Comparison of ENCODE assay signal across 26 cellular contexts in the genomic region with DNA sequence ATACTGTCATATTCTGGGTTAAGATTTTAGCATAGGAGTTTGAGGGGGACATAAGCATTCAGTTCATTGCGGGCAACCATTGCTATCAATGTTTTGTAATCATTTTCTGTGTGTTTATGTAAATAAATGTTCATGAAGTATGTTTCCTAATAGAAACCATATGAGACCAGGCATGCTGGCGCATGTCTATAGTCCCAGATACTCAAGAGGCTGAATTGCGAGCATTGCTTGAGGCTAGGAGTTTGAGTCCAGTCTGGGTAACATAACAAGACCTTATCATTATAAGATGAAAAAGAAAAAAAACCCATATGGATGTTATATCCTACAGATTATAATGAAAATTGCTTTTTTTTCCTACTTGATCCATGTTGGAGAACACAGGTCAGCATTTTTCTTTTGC.
"Had no signal": no experiment of that assay in that cellular context is flagged by ENCODE, and none has a peak within 500 bp of the region (broad histone marks: within the 10 kb centered on the region; RNA-seq: fewer than 3 reads in every experiment).

No MANE protein-coding gene starts in this region.

- H3K27me3 Mint-ChIP-seq: dendritic cell treated with granulocyte-macrophage colony-stimulating factor and Interleukin-4, amounts not matched to agents 40 ng/mL and 50 ng/mL, for 4 days; memory B cell had no signal

- H3K36me3 Mint-ChIP-seq: memory B cell, natural killer cell had no signal

- H3K36me3 ChIP-seq: colonic mucosa, gastrocnemius medialis, ovary, sigmoid colon, stomach, tibial artery had no signal

- H3K4me1 ChIP-seq: colonic mucosa, gastrocnemius medialis, psoas muscle, sigmoid colon, testis, tibial artery had no signal

- H3K27ac Mint-ChIP-seq: dendritic cell treated with granulocyte-macrophage colony-stimulating factor and Interleukin-4, amounts not matched to agents 40 ng/mL and 50 ng/mL, for 4 days; memory B cell; type B pancreatic cell had no signal

- DNase-seq: colonic mucosa; foreskin fibroblast; gastrocnemius medialis; head of caudate nucleus; kidney; natural killer cell; occipital lobe; ovary; posterior cingulate gyrus; psoas muscle; right cardiac atrium; sigmoid colon; stimulated activated CD4-positive, alpha-beta T cell treated with anti-CD3 and anti-CD28 coated beads, Interleukin-2, amount 100 ng/mL, for 24 hours; stimulated activated CD4-positive, alpha-beta T cell treated with anti-CD3 and anti-CD28 coated beads, Interleukin-4, amount 100 ng/mL, for 24 hours; stimulated activated naive CD4-positive, alpha-beta T cell treated with Interleukin-2 at 50 U/mL for 16 hours; stomach; testis; tibial artery had no signal

- H3K27me3 ChIP-seq: colonic mucosa, gastrocnemius medialis, ovary, sigmoid colon, stomach, testis, tibial artery had no signal

- H3K27ac ChIP-seq: colonic mucosa, epithelial cell of prostate, gastrocnemius medialis, ovary, psoas muscle, sigmoid colon, stomach, testis, tibial artery had no signal

- ATAC-seq: esophagus mucosa; gastrocnemius medialis; left lobe of liver; natural killer cell; psoas muscle; right cardiac atrium; stimulated activated effector memory CD8-positive, alpha-beta T cell treated with anti-CD3 and anti-CD28 coated beads, Interleukin-12 subunit alpha, Interleukin-12 subunit beta, amount 100 ng/mL, for 72 hours had no signal

- H3K4me3 ChIP-seq: colonic mucosa, gastrocnemius medialis, lung, ovary, psoas muscle, sigmoid colon, stomach, testis, tibial artery had no signal

- H3K4me3 Mint-ChIP-seq: dendritic cell treated with granulocyte-macrophage colony-stimulating factor and Interleukin-4, amounts not matched to agents 40 ng/mL and 50 ng/mL, for 4 days; memory B cell; natural killer cell; stimulated activated effector memory CD8-positive, alpha-beta T cell treated with anti-CD3 and anti-CD28 coated beads, Interleukin-12 subunit alpha, Interleukin-12 subunit beta, amount 100 ng/mL, for 72 hours; type B pancreatic cell had no signal

- H3K9me3 Mint-ChIP-seq: dendritic cell treated with granulocyte-macrophage colony-stimulating factor and Interleukin-4, amounts not matched to agents 40 ng/mL and 50 ng/mL, for 4 days; natural killer cell; type B pancreatic cell had no signal

- H3K9me3 ChIP-seq: colonic mucosa, gastrocnemius medialis, ovary, psoas muscle, sigmoid colon, stomach, testis, tibial artery had no signal
